8 cellular contexts compared by ENCODE assay signal in genomic region chr20:33675127-33675954, GRCh38. TPM values are rescaled to one million over a fixed set of nuclear protein-coding genes. Genes with fewer than 3 reads are reported as not detected.
DNase-seq lines count a peak whose midpoint lies in the region; ATAC-seq and TF ChIP-seq lines count a peak whose summit lies in the region.

No MANE protein-coding gene starts in this region.

- H3K27me3 ChIP-seq in ascending aorta (no peaks in the 10 kb centered on the region), right lobe of liver (no peaks in the 10 kb centered on the region), tibial artery (no peaks in the 10 kb centered on the region)

- 57% methylated on average over 15 of the region's 16 CpGs for WGBS in right lobe of liver (ENCODE audit: insufficient coverage, low coverage, low lambda C conversion rate, missing lambda C conversion rate)

- H3K4me1 Mint-ChIP-seq in activated CD4-positive, alpha-beta T cell treated with anti-CD3 and anti-CD28 coated beads, Interleukin-2, amount 10 ng/mL, durations not matched to agents 24 days and 14 days, result peaks cover 45% of the 10 kb centered on the region

- H3K36me3 Mint-ChIP-seq in activated CD4-positive, alpha-beta T cell treated with anti-CD3 and anti-CD28 coated beads, Interleukin-2, amount 10 ng/mL, durations not matched to agents 24 days and 14 days (ENCODE audit: low read depth), result peaks cover 30% of the 10 kb centered on the region

- no peaks in the 10 kb centered on the region for H3K9me3 ChIP-seq in ascending aorta
- no peaks in the 10 kb centered on the region for H3K9me3 ChIP-seq in right lobe of liver
- H3K9me3 ChIP-seq in tibial artery, result no peaks in the 10 kb centered on the region

- no peaks in the 10 kb centered on the region for H3K27me3 Mint-ChIP-seq in activated CD4-positive, alpha-beta T cell treated with anti-CD3 and anti-CD28 coated beads, Interleukin-2, amount 10 ng/mL, durations not matched to agents 24 days and 14 days

- no peak for ATAC-seq in right lobe of liver
- no peak for ATAC-seq in GM18502 (IDR thresholded peaks at IDR 0.05; ENCODE audit: poor library complexity, unreplicated experiment)
- ATAC-seq in GM18519 (IDR thresholded peaks at IDR 0.05; ENCODE audit: low FRiP score, unreplicated experiment), result no peak

- no peaks in the 10 kb centered on the region for H3K9me3 Mint-ChIP-seq in activated CD4-positive, alpha-beta T cell treated with anti-CD3 and anti-CD28 coated beads, Interleukin-2, amount 10 ng/mL, durations not matched to agents 24 days and 14 days

- no peak for TF ChIP-seq POLR2A in right lobe of liver (IDR thresholded peaks at IDR 0.05)

- H3K27ac Mint-ChIP-seq in activated CD4-positive, alpha-beta T cell treated with anti-CD3 and anti-CD28 coated beads, Interleukin-2, amount 10 ng/mL, durations not matched to agents 24 days and 14 days, result peak overlapping the region; percentile 71

- H3K4me3 ChIP-seq in ascending aorta (peak overlapping the region; percentile 67 to 84), right lobe of liver (peak overlapping the region in 1 of 3 donors; percentile 79), tibial artery (peak overlapping the region; percentile 67 to 72)

- H3K4me1 ChIP-seq in ascending aorta (peaks cover 15 to 51% of the 10 kb centered on the region in 2 donors), right lobe of liver (peaks cover 0 to 11% (median 0%) of the 10 kb centered on the region in 4 donors), tibial artery (peaks cover 0 to 68% (median 57%) of the 10 kb centered on the region in 4 donors)

- H3K36me3 ChIP-seq in ascending aorta (no peaks in the 10 kb centered on the region), right lobe of liver (peaks cover 0 to 1% (median 0%) of the 10 kb centered on the region in 4 donors), tibial artery (peaks cover 0 to 8% (median 0%) of the 10 kb centered on the region in 3 donors)

- H3K4me3 Mint-ChIP-seq in activated CD4-positive, alpha-beta T cell treated with anti-CD3 and anti-CD28 coated beads, Interleukin-2, amount 10 ng/mL, durations not matched to agents 24 days and 14 days, result peak overlapping the region; percentile 68

- TF ChIP-seq CTCF in ascending aorta (IDR thresholded peaks at IDR 0.05) (no peak), right lobe of liver (IDR thresholded peaks at IDR 0.05) (no peak), tibial artery (IDR thresholded peaks at IDR 0.05) (no peak)

- no peak for DNase-seq in activated CD4-positive, alpha-beta T cell treated with anti-CD3 and anti-CD28 coated beads, Interleukin-2, amount 10 ng/mL, durations not matched to agents 24 days and 14 days
- DNase-seq in activated CD4-positive, alpha-beta T cell treated with anti-CD3 and anti-CD28 coated beads for 1 hour, result no peak
- DNase-seq in ascending aorta (ENCODE audit: low spot score in 2 of 2) (peak in 1 of 2 donors; percentile 87), right lobe of liver (no peak), tibial artery (peak; percentile 78 to 93), NOMO-1 treated with DMSO at 0.1 percent for 48 hours (lab: John Stamatoyannopoulos, UW; ENCODE audit: unreplicated experiment) (no peak)

- H3K27ac ChIP-seq in ascending aorta, result peak overlapping the region; percentile 96 to 97
- H3K27ac ChIP-seq in right lobe of liver, result peak overlapping the region in 2 of 3 donors; percentile 30 to 75
- H3K27ac ChIP-seq in tibial artery, result peak overlapping the region; percentile 98

- intact Hi-C loops in activated CD4-positive, alpha-beta T cell treated with anti-CD3 and anti-CD28 coated beads, Interleukin-2, amount 10 ng/mL, durations not matched to agents 24 days and 14 days (cut with micrococcal nuclease), result no loop called here
- intact Hi-C loops in ascending aorta (cut with DNase I) (loop anchor here (2.0 kb wide), 1 partner anchor 57 kb away; no protein-coding TSS in a partner anchor), right lobe of liver (cut with DNase I) (loop anchor here in 1 of 2 donors (10.0 kb wide), 1 partner anchor 49 kb away; the partner anchor contains the start of gene PXMP4), tibial artery (cut with DNase I; ENCODE audit: low total_unique reads) (no loop called here)

RNA-seq across cellular contexts. Expression of gene NECAB3, which starts 1.1 kb away (rescaled TPM):
- total RNA-seq in activated CD4-positive, alpha-beta T cell treated with anti-CD3 and anti-CD28 coated beads, Interleukin-2, amount 10 ng/mL, durations not matched to agents 24 days and 14 days, result 29.0 and 30.0 TPM in 2 replicates
- total RNA-seq in ascending aorta (21.3 TPM), right lobe of liver (10 to 100 TPM; 13.2 to 21.9 (median 19.2) TPM)

RNA-seq across cellular contexts. Expression of gene ACTL10, which starts 8.6 kb away (rescaled TPM):
- total RNA-seq in activated CD4-positive, alpha-beta T cell treated with anti-CD3 and anti-CD28 coated beads, Interleukin-2, amount 10 ng/mL, durations not matched to agents 24 days and 14 days, result 3.7 TPM in 2 replicates
- total RNA-seq in ascending aorta (26.3 TPM), right lobe of liver (1 to 10 TPM in 1 of 6 experiments, under 1 TPM in 4, not detected in 1; 0.20 to 1.1 (median 0.56) TPM)

RNA-seq across cellular contexts. Expression of gene E2F1, which starts 10.8 kb away (rescaled TPM):
- total RNA-seq in activated CD4-positive, alpha-beta T cell treated with anti-CD3 and anti-CD28 coated beads, Interleukin-2, amount 10 ng/mL, durations not matched to agents 24 days and 14 days, result 77.2 and 78.3 TPM in 2 replicates
- total RNA-seq in ascending aorta (0.53 TPM), right lobe of liver (1 to 10 TPM in 2 of 6 experiments, under 1 TPM in 4; 0.24 to 8.8 (median 0.77) TPM)

RNA-seq across cellular contexts. Expression of gene C20orf144, which starts 13.2 kb away (rescaled TPM):
- total RNA-seq in activated CD4-positive, alpha-beta T cell treated with anti-CD3 and anti-CD28 coated beads, Interleukin-2, amount 10 ng/mL, durations not matched to agents 24 days and 14 days, result 0.16 and 0.26 TPM in 2 replicates
- not detected for total RNA-seq in ascending aorta
- under 1 TPM in 1 of 6 experiments, not detected in 5; 0.18 TPM for total RNA-seq in right lobe of liver

RNA-seq across cellular contexts. Expression of gene PXMP4, which starts 44.8 kb away (rescaled TPM):
- 5.4 and 5.5 TPM in 2 replicates for total RNA-seq in activated CD4-positive, alpha-beta T cell treated with anti-CD3 and anti-CD28 coated beads, Interleukin-2, amount 10 ng/mL, durations not matched to agents 24 days and 14 days
- total RNA-seq in ascending aorta (38.0 TPM), right lobe of liver (10 to 100 TPM in 4 of 6 experiments, 1 to 10 TPM in 2; 5.5 to 17.8 (median 12.9) TPM)

Comparison
In these comparisons a context has a peak if more than half of its experiments do, and no peak if none do; other contexts are left out.
1. DNase-seq: peak in tibial artery (2 of 2); none in activated CD4-positive, alpha-beta T cell treated with anti-CD3 and anti-CD28 coated beads, Interleukin-2, amount 10 ng/mL, durations not matched to agents 24 days and 14 days (single experiment), activated CD4-positive, alpha-beta T cell treated with anti-CD3 and anti-CD28 coated beads for 1 hour (single experiment), right lobe of liver (0 of 3) and NOMO-1 treated with DMSO at 0.1 percent for 48 hours (single experiment).
2. Peak in every context shown above with its lines, with median percentiles within 50 percentile points of each other: H3K27ac ChIP-seq.